Comparison of ENCODE assay signal across 9 cellular contexts in the genomic region with DNA sequence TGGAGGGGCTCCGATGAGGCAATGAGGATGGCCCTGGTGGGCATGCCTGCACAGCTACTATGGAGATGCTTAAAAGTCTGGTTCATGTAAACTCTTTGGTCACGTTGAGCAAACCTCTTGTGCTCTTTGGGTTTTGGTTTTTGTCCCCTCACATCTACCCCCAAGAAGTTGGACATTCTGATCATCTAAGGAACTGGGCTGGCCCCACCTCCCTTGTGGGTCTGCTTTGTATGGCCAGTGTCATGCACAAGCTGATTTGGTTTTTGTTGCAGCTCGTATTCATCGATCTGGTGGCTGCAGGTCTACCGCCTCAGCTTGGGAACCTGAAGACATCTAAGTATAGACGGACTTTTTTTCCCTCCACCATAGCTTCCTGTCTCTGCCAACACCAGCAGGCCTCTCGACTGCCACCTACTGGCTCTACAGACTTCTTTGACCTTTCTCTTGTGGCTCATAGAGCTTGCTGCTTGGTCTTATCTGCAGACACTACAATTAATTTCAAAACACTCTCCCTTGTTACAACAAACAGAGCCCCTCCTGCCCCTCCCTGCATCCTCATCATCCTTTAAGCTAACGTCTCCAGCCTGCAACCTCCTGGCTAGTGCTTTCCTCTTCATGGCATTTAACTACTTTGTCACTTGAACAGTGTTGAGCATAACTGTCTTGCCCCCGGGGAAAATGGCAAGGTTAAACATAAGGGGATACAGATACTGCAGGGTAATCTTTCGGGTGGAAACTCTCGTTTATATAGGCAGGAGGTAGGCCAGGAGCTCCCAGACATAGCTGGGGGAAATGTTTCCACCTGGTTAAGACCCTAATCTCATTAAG. TPM values are rescaled to one million over a fixed set of nuclear protein-coding genes. Genes with fewer than 3 reads are reported as not detected.
A peak's percentile ranks its signal among the peaks of the same experiment; 100 is the strongest.
DNase-seq lines count a peak whose midpoint lies in the region; TF ChIP-seq lines count a peak whose summit lies in the region.
"Had no signal": no experiment of that assay in that cellular context is flagged by ENCODE, and none has a peak within 500 bp of the region (broad histone marks: within the 10 kb centered on the region; RNA-seq: fewer than 3 reads in every experiment).

No MANE protein-coding gene starts in this region.

- H3K27me3 ChIP-seq in GM06990 (replicated peaks; ENCODE audit: control insufficient read depth, insufficient read depth, low read length) (no peaks in the 10 kb centered on the region), MM.1S (replicated peaks; ENCODE audit: insufficient read depth, low read length) (no peaks in the 10 kb centered on the region), tibial nerve (no peaks in the 10 kb centered on the region)

- H3K9me3 ChIP-seq in MM.1S (replicated peaks; ENCODE audit: insufficient read depth, low read length) = no peaks in the 10 kb centered on the region
- H3K9me3 ChIP-seq in tibial nerve = no peaks in the 10 kb centered on the region

- peaks cover 7% of the 10 kb centered on the region for H3K27me3 Mint-ChIP-seq in osteocyte (ENCODE audit: unreplicated experiment)
- H3K27me3 Mint-ChIP-seq: stimulated activated naive CD8-positive, alpha-beta T cell treated with anti-CD3 and anti-CD28 coated beads, Interleukin-15, Interleukin-2, amounts not matched to agents 100 ng/mL and 50 ng/mL, for 24 hours had no signal

- no peak overlapping the region for H3K4me3 ChIP-seq in GM06990 (replicated peaks; ENCODE audit: low read depth, low read length)
- H3K4me3 ChIP-seq in MM.1S (ENCODE audit: low read length) = 0 out of 2 replicates have a peak overlapping the region, but pooled peaks have one; percentile 23
- H3K4me3 ChIP-seq in tibial nerve = no peak overlapping the region

- H3F3A ChIP-seq in MM.1S (ENCODE audit: insufficient read depth, low read length) = 0 out of 2 replicates have a peak, but pooled peaks cover 3% of the 10 kb centered on the region

- H3K27ac Mint-ChIP-seq in osteocyte (ENCODE audit: unreplicated experiment) = no peak overlapping the region
- H3K27ac Mint-ChIP-seq: stimulated activated naive CD8-positive, alpha-beta T cell treated with anti-CD3 and anti-CD28 coated beads, Interleukin-15, Interleukin-2, amounts not matched to agents 100 ng/mL and 50 ng/mL, for 24 hours had no signal

- TF ChIP-seq CTCF in GM06990 (IDR thresholded peaks at IDR 0.05; ENCODE audit: insufficient read depth, low read length, poor library complexity, severe bottlenecking) (peak; percentile 88), MM.1S (IDR thresholded peaks at IDR 0.05; ENCODE audit: low read length) (peak; percentile 96), osteocyte (IDR thresholded peaks at IDR 0.05) (peak; percentile 83), tibial nerve (IDR thresholded peaks at IDR 0.05) (peak; percentile 72 to 80 (median 77))

- no peak overlapping the region for H3K9ac ChIP-seq in MM.1S (ENCODE audit: low read length)

- H3K9me3 Mint-ChIP-seq in osteocyte (ENCODE audit: unreplicated experiment) = no peaks in the 10 kb centered on the region
- H3K9me3 Mint-ChIP-seq: stimulated activated naive CD8-positive, alpha-beta T cell treated with anti-CD3 and anti-CD28 coated beads, Interleukin-15, Interleukin-2, amounts not matched to agents 100 ng/mL and 50 ng/mL, for 24 hours had no signal

- H2AFZ ChIP-seq in MM.1S (ENCODE audit: low read length) = peak overlapping the region; percentile 70

- 25 to 33% methylated on average over 11 of the region's 11 CpGs for WGBS in tibial nerve, 2 donors

- peak in 1 of 2 donors; percentile 40 for TF ChIP-seq EP300 in tibial nerve (IDR thresholded peaks at IDR 0.05)

- peaks cover 4% of the 10 kb centered on the region for H3K4me1 Mint-ChIP-seq in osteocyte (ENCODE audit: unreplicated experiment)

- no peak overlapping the region for H3K4me3 Mint-ChIP-seq in osteocyte (ENCODE audit: unreplicated experiment)
- H3K4me3 Mint-ChIP-seq: stimulated activated naive CD8-positive, alpha-beta T cell treated with anti-CD3 and anti-CD28 coated beads, Interleukin-15, Interleukin-2, amounts not matched to agents 100 ng/mL and 50 ng/mL, for 24 hours had no signal

- peaks cover 17% of the 10 kb centered on the region for H3K36me3 Mint-ChIP-seq in osteocyte (ENCODE audit: unreplicated experiment)

- peak overlapping the region; percentile 75 for H3K4me2 ChIP-seq in MM.1S (ENCODE audit: low read depth, low read length)

- no peaks in the 10 kb centered on the region for H3K9me2 ChIP-seq in MM.1S (replicated peaks; ENCODE audit: insufficient read depth, low read length)

- peak; percentile 55 for DNase-seq in GM06990 (ENCODE audit: extremely low read depth, insufficient read length)
- DNase-seq in HCEC 1CT = peak; percentile 75
- DNase-seq in MM.1S = peak; percentile 86
- DNase-seq in SHP77 treated with DMSO at 0.1 percent for 48 hours (lab: John Stamatoyannopoulos, UW) = peak; percentile 59
- DNase-seq in activated effector memory CD4-positive, alpha-beta T cell treated with Interleukin-2 at 50 U/mL for 16 hours = peak; percentile 43
- DNase-seq in foreskin melanocyte = peak; percentile 71
- peak; percentile 85 for DNase-seq in osteocyte (ENCODE audit: extremely low spot score, unreplicated experiment)
- peak; percentile 70 to 91 for DNase-seq in tibial nerve (ENCODE audit: low spot score in 2 of 2)

- TF ChIP-seq POLR2A in tibial nerve (IDR thresholded peaks at IDR 0.05) = no peak

- H3K36me3 ChIP-seq in GM06990 (ENCODE audit: control insufficient read depth, insufficient read depth, low read length) (peaks cover 17% of the 10 kb centered on the region), MM.1S (replicated peaks; ENCODE audit: insufficient read depth, low read length) (0 out of 2 replicates have a peak, but pooled peaks cover 2% of the 10 kb centered on the region), tibial nerve (peaks cover 0 to 50% (median 0%) of the 10 kb centered on the region in 3 donors)

- H3K4me1 ChIP-seq in MM.1S (ENCODE audit: low read length) (peaks cover 16% of the 10 kb centered on the region), tibial nerve (peaks cover 0 to 21% (median 2%) of the 10 kb centered on the region in 4 donors)

- no peaks in the 10 kb centered on the region for H3K79me2 ChIP-seq in MM.1S (ENCODE audit: low read length)

- H3K27ac ChIP-seq in MM.1S (ENCODE audit: low read length) (peak overlapping the region; percentile 12; the same call in 1 of the 2 replicates), tibial nerve (peak overlapping the region in 1 of 4 donors; percentile 15)

- H4K20me1 ChIP-seq in MM.1S (ENCODE audit: insufficient read depth, low read length) = no peaks in the 10 kb centered on the region

RNA-seq across cellular contexts. Expression of a gene that starts 34.5 kb away (rescaled TPM):
- total RNA-seq in osteocyte = 23.3 and 28.4 TPM in 2 replicates
- total RNA-seq in tibial nerve = 10 to 100 TPM; 14.0 to 54.1 (median 23.6) TPM

RNA-seq across cellular contexts. Expression of a gene that starts 34.9 kb away (rescaled TPM):
- 34.9 and 42.2 TPM in 2 replicates for total RNA-seq in osteocyte
- total RNA-seq in tibial nerve = 10 to 100 TPM; 18.6 to 38.4 (median 24.4) TPM
